Comparison of ENCODE assay signal across 8 cellular contexts in the genomic region with DNA sequence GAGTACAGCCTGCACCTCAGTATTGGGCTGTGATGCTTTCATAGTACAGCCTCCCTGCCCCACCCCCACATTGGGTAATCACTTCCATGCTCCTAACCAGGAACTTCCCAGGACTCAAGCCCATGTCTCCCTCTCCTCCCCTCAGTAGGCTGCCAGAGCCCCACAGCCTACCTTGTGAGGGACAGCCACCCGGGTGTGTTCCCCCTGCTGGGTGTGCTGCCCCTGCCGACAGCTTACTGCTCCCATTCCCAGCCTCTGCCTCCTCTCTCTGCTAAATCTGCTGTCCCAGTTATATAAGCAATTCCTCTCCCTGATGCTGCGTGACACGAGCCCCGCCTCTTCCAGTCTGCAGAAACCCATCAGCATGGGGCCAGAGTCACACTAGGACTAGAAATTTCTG. TPM values are rescaled to one million over a fixed set of nuclear protein-coding genes. Genes with fewer than 3 reads are reported as not detected.
A peak's percentile ranks its signal among the peaks of the same experiment; 100 is the strongest.
DNase-seq lines count a peak whose midpoint lies in the region; ATAC-seq and TF ChIP-seq lines count a peak whose summit lies in the region.

A gene with protein sequence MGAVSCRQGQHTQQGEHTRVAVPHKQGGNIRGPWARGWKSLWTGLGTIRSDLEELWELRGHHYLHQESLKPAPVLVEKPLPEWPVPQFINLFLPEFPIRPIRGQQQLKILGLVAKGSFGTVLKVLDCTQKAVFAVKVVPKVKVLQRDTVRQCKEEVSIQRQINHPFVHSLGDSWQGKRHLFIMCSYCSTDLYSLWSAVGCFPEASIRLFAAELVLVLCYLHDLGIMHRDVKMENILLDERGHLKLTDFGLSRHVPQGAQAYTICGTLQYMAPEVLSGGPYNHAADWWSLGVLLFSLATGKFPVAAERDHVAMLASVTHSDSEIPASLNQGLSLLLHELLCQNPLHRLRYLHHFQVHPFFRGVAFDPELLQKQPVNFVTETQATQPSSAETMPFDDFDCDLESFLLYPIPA (minus strand): TSS at position 270 of the 400 bp plus-strand sequence. CDS start 24 bp downstream, at position 246.

- TF ChIP-seq CTCF in fibroblast of mammary gland (conservative IDR thresholded peaks at IDR 0.05; ENCODE audit: control insufficient read depth, insufficient read depth, low read depth, low read length), result no peak

- ATAC-seq in T-helper 17 cell (no peak), SK-N-SH treated with all-trans-retinoic acid at 6 μM for 48 hours (no peak), GM21515 (IDR thresholded peaks at IDR 0.05; ENCODE audit: unreplicated experiment) (no peak)

- intact Hi-C loops in activated CD4-positive, alpha-beta T cell treated with anti-CD3 and anti-CD28 coated beads, Interleukin-2, amount 10 ng/mL, durations not matched to agents 24 days and 14 days (cut with micrococcal nuclease), result loop anchor here (1.0 kb wide), 1 partner anchor 120 kb away; no protein-coding TSS in a partner anchor

- DNase-seq in activated CD4-positive, alpha-beta T cell treated with anti-CD3 and anti-CD28 coated beads, Interleukin-2, amount 10 ng/mL, durations not matched to agents 24 days and 14 days, result no peak
- no peak for DNase-seq in activated CD4-positive, alpha-beta T cell treated with anti-CD3 and anti-CD28 coated beads, Interleukin-2, amount 50 U/mL, for 1 hour
- no peak for DNase-seq in T-helper 17 cell
- peak; percentile 30 for DNase-seq in fibroblast of mammary gland (ENCODE audit: low read depth)
- peak; percentile 79 for DNase-seq in putamen (ENCODE audit: low spot score)
- DNase-seq in DMS153 (lab: John Stamatoyannopoulos, UW), result no peak

- peaks cover 4% of the 10 kb centered on the region for H3K4me1 Mint-ChIP-seq in activated CD4-positive, alpha-beta T cell treated with anti-CD3 and anti-CD28 coated beads, Interleukin-2, amount 10 ng/mL, durations not matched to agents 24 days and 14 days
- peaks cover 12% of the 10 kb centered on the region for H3K4me1 Mint-ChIP-seq in T-helper 17 cell

- H3K27me3 Mint-ChIP-seq in activated CD4-positive, alpha-beta T cell treated with anti-CD3 and anti-CD28 coated beads, Interleukin-2, amount 10 ng/mL, durations not matched to agents 24 days and 14 days, result no peaks in the 10 kb centered on the region
- H3K27me3 Mint-ChIP-seq in T-helper 17 cell, result no peaks in the 10 kb centered on the region

- H3K9me3 Mint-ChIP-seq in activated CD4-positive, alpha-beta T cell treated with anti-CD3 and anti-CD28 coated beads, Interleukin-2, amount 10 ng/mL, durations not matched to agents 24 days and 14 days, result no peaks in the 10 kb centered on the region

- H3K4me3 Mint-ChIP-seq in activated CD4-positive, alpha-beta T cell treated with anti-CD3 and anti-CD28 coated beads, Interleukin-2, amount 10 ng/mL, durations not matched to agents 24 days and 14 days, result no peak within 1 kb of the TSS
- H3K4me3 Mint-ChIP-seq in T-helper 17 cell, result no peak within 1 kb of the TSS

- H3K4me3 ChIP-seq in fibroblast of mammary gland (ENCODE audit: control insufficient read depth, low read depth, low read length), result no peak within 1 kb of the TSS

- no peaks in the 10 kb centered on the region for H3K9me3 ChIP-seq in T-helper 17 cell (ENCODE audit: control insufficient read depth, low read length, poor library complexity, severe bottlenecking)

- H3K27ac Mint-ChIP-seq in activated CD4-positive, alpha-beta T cell treated with anti-CD3 and anti-CD28 coated beads, Interleukin-2, amount 10 ng/mL, durations not matched to agents 24 days and 14 days, result peak within 1 kb of the TSS; percentile 45
- peak within 1 kb of the TSS; percentile 63 for H3K27ac Mint-ChIP-seq in T-helper 17 cell

- peaks cover 67% of the 10 kb centered on the region for H3K36me3 Mint-ChIP-seq in activated CD4-positive, alpha-beta T cell treated with anti-CD3 and anti-CD28 coated beads, Interleukin-2, amount 10 ng/mL, durations not matched to agents 24 days and 14 days (ENCODE audit: low read depth)
- H3K36me3 Mint-ChIP-seq in T-helper 17 cell (ENCODE audit: low read depth), result peaks cover 14% of the 10 kb centered on the region

TF ChIP-seq in SK-N-SH treated with all-trans-retinoic acid at 6 μM for 48 hours, 23 proteins besides CTCF, POLR2A, EP300 and RAD21:
- TF ChIP-seq ZC3H10 (CRISPR knock-in tag; IDR thresholded peaks at IDR 0.05) (no peak), CSDC2 (CRISPR knock-in tag; IDR thresholded peaks at IDR 0.05) (no peak), PPARA (CRISPR knock-in tag; IDR thresholded peaks at IDR 0.05; ENCODE audit: borderline replicate concordance) (no peak), ZNF70 (CRISPR knock-in tag; IDR thresholded peaks at IDR 0.05) (no peak), ZNF565 (CRISPR knock-in tag; conservative IDR thresholded peaks at IDR 0.05; ENCODE audit: low read depth) (no peak), SNAI2 (CRISPR knock-in tag; IDR thresholded peaks at IDR 0.05) (no peak), GLIS3 (CRISPR knock-in tag; IDR thresholded peaks at IDR 0.05) (no peak), ZFP3 (CRISPR knock-in tag; IDR thresholded peaks at IDR 0.05) (no peak), TOX (CRISPR knock-in tag; IDR thresholded peaks at IDR 0.05; ENCODE audit: borderline replicate concordance) (no peak), BACH2 (CRISPR knock-in tag; IDR thresholded peaks at IDR 0.05; ENCODE audit: borderline replicate concordance) (no peak), ZFP30 (CRISPR knock-in tag; IDR thresholded peaks at IDR 0.05) (no peak), OSR1 (CRISPR knock-in tag; IDR thresholded peaks at IDR 0.05) (no peak), ISL1 (CRISPR knock-in tag; IDR thresholded peaks at IDR 0.05) (no peak), TCF4 (CRISPR knock-in tag; IDR thresholded peaks at IDR 0.05; ENCODE audit: borderline replicate concordance) (no peak), ARNTL (CRISPR knock-in tag; IDR thresholded peaks at IDR 0.05; ENCODE audit: borderline replicate concordance, low read depth) (no peak), ZNF8 (CRISPR knock-in tag; IDR thresholded peaks at IDR 0.05) (no peak)
- TF ChIP-seq, protein P1, sequence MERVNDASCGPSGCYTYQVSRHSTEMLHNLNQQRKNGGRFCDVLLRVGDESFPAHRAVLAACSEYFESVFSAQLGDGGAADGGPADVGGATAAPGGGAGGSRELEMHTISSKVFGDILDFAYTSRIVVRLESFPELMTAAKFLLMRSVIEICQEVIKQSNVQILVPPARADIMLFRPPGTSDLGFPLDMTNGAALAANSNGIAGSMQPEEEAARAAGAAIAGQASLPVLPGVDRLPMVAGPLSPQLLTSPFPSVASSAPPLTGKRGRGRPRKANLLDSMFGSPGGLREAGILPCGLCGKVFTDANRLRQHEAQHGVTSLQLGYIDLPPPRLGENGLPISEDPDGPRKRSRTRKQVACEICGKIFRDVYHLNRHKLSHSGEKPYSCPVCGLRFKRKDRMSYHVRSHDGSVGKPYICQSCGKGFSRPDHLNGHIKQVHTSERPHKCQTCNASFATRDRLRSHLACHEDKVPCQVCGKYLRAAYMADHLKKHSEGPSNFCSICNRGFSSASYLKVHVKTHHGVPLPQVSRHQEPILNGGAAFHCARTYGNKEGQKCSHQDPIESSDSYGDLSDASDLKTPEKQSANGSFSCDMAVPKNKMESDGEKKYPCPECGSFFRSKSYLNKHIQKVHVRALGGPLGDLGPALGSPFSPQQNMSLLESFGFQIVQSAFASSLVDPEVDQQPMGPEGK (CRISPR knock-in tag; IDR thresholded peaks at IDR 0.05; ENCODE audit: borderline replicate concordance), result no peak
- TF ChIP-seq, protein P2, sequence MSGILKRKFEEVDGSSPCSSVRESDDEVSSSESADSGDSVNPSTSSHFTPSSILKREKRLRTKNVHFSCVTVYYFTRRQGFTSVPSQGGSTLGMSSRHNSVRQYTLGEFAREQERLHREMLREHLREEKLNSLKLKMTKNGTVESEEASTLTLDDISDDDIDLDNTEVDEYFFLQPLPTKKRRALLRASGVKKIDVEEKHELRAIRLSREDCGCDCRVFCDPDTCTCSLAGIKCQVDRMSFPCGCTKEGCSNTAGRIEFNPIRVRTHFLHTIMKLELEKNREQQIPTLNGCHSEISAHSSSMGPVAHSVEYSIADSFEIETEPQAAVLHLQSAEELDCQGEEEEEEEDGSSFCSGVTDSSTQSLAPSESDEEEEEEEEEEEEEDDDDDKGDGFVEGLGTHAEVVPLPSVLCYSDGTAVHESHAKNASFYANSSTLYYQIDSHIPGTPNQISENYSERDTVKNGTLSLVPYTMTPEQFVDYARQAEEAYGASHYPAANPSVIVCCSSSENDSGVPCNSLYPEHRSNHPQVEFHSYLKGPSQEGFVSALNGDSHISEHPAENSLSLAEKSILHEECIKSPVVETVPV (CRISPR knock-in tag; IDR thresholded peaks at IDR 0.05), result no peak
- TF ChIP-seq, protein P3, sequence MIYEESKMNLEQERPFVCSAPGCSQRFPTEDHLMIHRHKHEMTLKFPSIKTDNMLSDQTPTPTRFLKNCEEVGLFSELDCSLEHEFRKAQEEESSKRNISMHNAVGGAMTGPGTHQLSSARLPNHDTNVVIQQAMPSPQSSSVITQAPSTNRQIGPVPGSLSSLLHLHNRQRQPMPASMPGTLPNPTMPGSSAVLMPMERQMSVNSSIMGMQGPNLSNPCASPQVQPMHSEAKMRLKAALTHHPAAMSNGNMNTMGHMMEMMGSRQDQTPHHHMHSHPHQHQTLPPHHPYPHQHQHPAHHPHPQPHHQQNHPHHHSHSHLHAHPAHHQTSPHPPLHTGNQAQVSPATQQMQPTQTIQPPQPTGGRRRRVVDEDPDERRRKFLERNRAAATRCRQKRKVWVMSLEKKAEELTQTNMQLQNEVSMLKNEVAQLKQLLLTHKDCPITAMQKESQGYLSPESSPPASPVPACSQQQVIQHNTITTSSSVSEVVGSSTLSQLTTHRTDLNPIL (CRISPR knock-in tag; IDR thresholded peaks at IDR 0.05; ENCODE audit: low read depth), result no peak

RNA-seq across cellular contexts. Expression of the gene that starts here (rescaled TPM):
- total RNA-seq in activated CD4-positive, alpha-beta T cell treated with anti-CD3 and anti-CD28 coated beads, Interleukin-2, amount 10 ng/mL, durations not matched to agents 24 days and 14 days, result 40.8 and 43.8 TPM in 2 replicates
- 1 to 10 TPM; 8.1 to 8.8 TPM for total RNA-seq in T-helper 17 cell

Comparison
In these comparisons a context has a peak if more than half of its experiments do, and no peak if none do; other contexts are left out.
1. DNase-seq: peak in fibroblast of mammary gland (single experiment) and putamen (single experiment); none in activated CD4-positive, alpha-beta T cell treated with anti-CD3 and anti-CD28 coated beads, Interleukin-2, amount 10 ng/mL, durations not matched to agents 24 days and 14 days (single experiment), activated CD4-positive, alpha-beta T cell treated with anti-CD3 and anti-CD28 coated beads, Interleukin-2, amount 50 U/mL, for 1 hour (single experiment), T-helper 17 cell (0 of 3) and DMS153 (single experiment).